Comparison of ENCODE assay signal across 11 cellular contexts in genomic region chr13:30305456-30305855, GRCh38. TPM values are rescaled to one million over a fixed set of nuclear protein-coding genes. Genes with fewer than 3 reads are reported as not detected.
DNase-seq lines count a peak whose midpoint lies in the region; ATAC-seq and TF ChIP-seq lines count a peak whose summit lies in the region.
"Had no signal": no experiment of that assay in that cellular context is flagged by ENCODE, and none has a peak within 500 bp of the region (broad histone marks: within the 10 kb centered on the region; RNA-seq: fewer than 3 reads in every experiment).

No MANE protein-coding gene starts in this region.

- peaks cover 16 to 39% of the 10 kb centered on the region in 2 experiments for H3K4me1 ChIP-seq in SK-N-SH (ENCODE audit: control insufficient read depth in 1 of 2, insufficient read depth in 2 of 2, low read depth in 1 of 2, low read length in 1 of 2)
- peaks cover 26% of the 10 kb centered on the region for H3K4me1 ChIP-seq in RWPE2 (ENCODE audit: insufficient read depth, poor library complexity, severe bottlenecking)
- H3K4me1 ChIP-seq in skeletal muscle satellite cell (ENCODE audit: control insufficient read depth, insufficient read depth, low read length), result peaks cover 61% of the 10 kb centered on the region

- TF ChIP-seq CTCF in SK-N-SH (IDR thresholded peaks at IDR 0.05), result no peak
- no peak for TF ChIP-seq CTCF in RWPE2 (IDR thresholded peaks at IDR 0.05; ENCODE audit: poor library complexity, severe bottlenecking)

- H3K9me2 ChIP-seq in SK-N-SH, result no peaks in the 10 kb centered on the region

- peak overlapping the region; percentile 91 to 99 for H3K4me3 ChIP-seq in SK-N-SH (ENCODE audit: low read depth in 2 of 2, low read length in 1 of 2)
- peak overlapping the region; percentile 93 for H3K4me3 ChIP-seq in RWPE2 (ENCODE audit: severe bottlenecking)
- H3K4me3 ChIP-seq in skeletal muscle satellite cell (ENCODE audit: low read length), result peak overlapping the region; percentile 93

- peak overlapping the region; percentile 96; the same call in 1 of the 2 replicates for H3K9ac ChIP-seq in SK-N-SH
- peak overlapping the region; percentile 95 for H3K9ac ChIP-seq in skeletal muscle satellite cell (ENCODE audit: low read depth, low read length)

- no peaks in the 10 kb centered on the region for H3K27me3 ChIP-seq in SK-N-SH (ENCODE audit: insufficient read depth)
- H3K27me3 ChIP-seq in RWPE2 (ENCODE audit: insufficient read depth, poor library complexity, severe bottlenecking), result no peaks in the 10 kb centered on the region
- H3K27me3 ChIP-seq in skeletal muscle satellite cell (ENCODE audit: control insufficient read depth, insufficient read depth, low read length), result no peaks in the 10 kb centered on the region

- ATAC-seq in SK-N-SH treated with all-trans-retinoic acid at 6 μM for 48 hours (no peak), RWPE2 (ENCODE audit: low read depth) (no peak), GM18519 (IDR thresholded peaks at IDR 0.05; ENCODE audit: low FRiP score, unreplicated experiment) (no peak), GM18867 (IDR thresholded peaks at IDR 0.05; ENCODE audit: unreplicated experiment) (no peak)
- ATAC-seq: left colon, sciatic nerve had no signal

- no peak for TF ChIP-seq POLR2A in erythroblast (IDR thresholded peaks at IDR 0.05; ENCODE audit: low read length)

- POLR2A ChIA-PET in SK-N-SH (lab: Yijun Ruan, JAX), result no interaction called here

- TF ChIP-seq RAD21 in SK-N-SH (IDR thresholded peaks at IDR 0.05; ENCODE audit: low read length), result no peak

- H3K79me2 ChIP-seq in SK-N-SH (ENCODE audit: insufficient read depth), result peaks cover 64% of the 10 kb centered on the region

- H3K9me3 ChIP-seq in SK-N-SH, result no peaks in the 10 kb centered on the region
- H3K9me3 ChIP-seq in RWPE2 (ENCODE audit: severe bottlenecking), result no peaks in the 10 kb centered on the region
- no peaks in the 10 kb centered on the region for H3K9me3 ChIP-seq in skeletal muscle satellite cell (replicated peaks; ENCODE audit: low read length)

- H3K36me3 ChIP-seq in SK-N-SH (replicated peaks in 1 of 2; ENCODE audit: control insufficient read depth in 1 of 2, insufficient read depth in 2 of 2, low read length in 1 of 2) (no peaks in the 10 kb centered on the region), RWPE2 (ENCODE audit: low read depth) (no peaks in the 10 kb centered on the region), skeletal muscle satellite cell (ENCODE audit: insufficient read depth, low read length) (no peaks in the 10 kb centered on the region)

- WGBS in SK-N-SH (ENCODE audit: low lambda C conversion rate), result 91% methylated on average over 1 of the region's 1 CpG

- H3K4me2 ChIP-seq in SK-N-SH (peak overlapping the region; percentile 85), skeletal muscle satellite cell (ENCODE audit: low read length) (peak overlapping the region; percentile 94)

- no peak for TF ChIP-seq EP300 in SK-N-SH (IDR thresholded peaks at IDR 0.05; ENCODE audit: borderline replicate concordance in 1 of 2, low read depth in 1 of 2, low read length in 1 of 2)

- peaks cover 23% of the 10 kb centered on the region for H3F3A ChIP-seq in SK-N-SH (replicated peaks; ENCODE audit: insufficient read depth)

- CTCF ChIA-PET in SK-N-SH (lab: Yijun Ruan, JAX), result interaction anchor here (1.7 kb wide), 1 partner anchor 173 kb away, joined by 8 read pairs; no protein-coding TSS in a partner anchor

- peaks cover 7% of the 10 kb centered on the region for H4K20me1 ChIP-seq in SK-N-SH (ENCODE audit: insufficient read depth)

- H3K27ac ChIP-seq in SK-N-SH (ENCODE audit: low read depth in 2 of 2, low read length in 1 of 2) (peak overlapping the region in 1 of 2 experiments; percentile 8; a peak in 1 of 4 replicates), RWPE2 (ENCODE audit: poor library complexity, severe bottlenecking) (peak overlapping the region; percentile 47)

- no peak for DNase-seq in SK-N-SH
- DNase-seq in RWPE2 (ENCODE audit: low spot score), result no peak
- peak; percentile 13 to 50 for DNase-seq in erythroblast (lab: John Stamatoyannopoulos, UW)
- no peak for DNase-seq in dedifferentiated amniotic fluid mesenchymal stem cell (ENCODE audit: extremely low spot score)
- DNase-seq: left colon, NCI-H524 had no signal

- H2AFZ ChIP-seq in SK-N-SH (ENCODE audit: low read depth), result no peak overlapping the region

TF ChIP-seq in SK-N-SH, 30 proteins besides CTCF, POLR2A, EP300 and RAD21:
- TF ChIP-seq NFIC (IDR thresholded peaks at IDR 0.05; ENCODE audit: borderline replicate concordance) (no peak), SIN3A (IDR thresholded peaks at IDR 0.05; ENCODE audit: borderline replicate concordance, low read depth, low read length) (no peak), MEF2A (IDR thresholded peaks at IDR 0.05; ENCODE audit: borderline replicate concordance, low read depth) (no peak), EZH2phosphoT487 (IDR thresholded peaks at IDR 0.05; ENCODE audit: borderline replicate concordance, low read depth) (no peak), FOXM1 (IDR thresholded peaks at IDR 0.05; ENCODE audit: low read depth) (no peak), MAX (IDR thresholded peaks at IDR 0.05; ENCODE audit: low read depth) (no peak), TEAD4 (IDR thresholded peaks at IDR 0.05; ENCODE audit: borderline replicate concordance, insufficient read depth) (no peak), POLR2AphosphoS5 (IDR thresholded peaks at IDR 0.05; ENCODE audit: low read depth, low read length) (no peak), ELF1 (IDR thresholded peaks at IDR 0.05) (no peak)
- TF ChIP-seq, protein P1, sequence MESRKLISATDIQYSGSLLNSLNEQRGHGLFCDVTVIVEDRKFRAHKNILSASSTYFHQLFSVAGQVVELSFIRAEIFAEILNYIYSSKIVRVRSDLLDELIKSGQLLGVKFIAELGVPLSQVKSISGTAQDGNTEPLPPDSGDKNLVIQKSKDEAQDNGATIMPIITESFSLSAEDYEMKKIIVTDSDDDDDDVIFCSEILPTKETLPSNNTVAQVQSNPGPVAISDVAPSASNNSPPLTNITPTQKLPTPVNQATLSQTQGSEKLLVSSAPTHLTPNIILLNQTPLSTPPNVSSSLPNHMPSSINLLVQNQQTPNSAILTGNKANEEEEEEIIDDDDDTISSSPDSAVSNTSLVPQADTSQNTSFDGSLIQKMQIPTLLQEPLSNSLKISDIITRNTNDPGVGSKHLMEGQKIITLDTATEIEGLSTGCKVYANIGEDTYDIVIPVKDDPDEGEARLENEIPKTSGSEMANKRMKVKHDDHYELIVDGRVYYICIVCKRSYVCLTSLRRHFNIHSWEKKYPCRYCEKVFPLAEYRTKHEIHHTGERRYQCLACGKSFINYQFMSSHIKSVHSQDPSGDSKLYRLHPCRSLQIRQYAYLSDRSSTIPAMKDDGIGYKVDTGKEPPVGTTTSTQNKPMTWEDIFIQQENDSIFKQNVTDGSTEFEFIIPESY (IDR thresholded peaks at IDR 0.05; ENCODE audit: borderline replicate concordance, low read depth), result no peak

TF ChIP-seq in SK-N-SH treated with all-trans-retinoic acid at 6 μM for 48 hours, 23 proteins besides CTCF, POLR2A, EP300 and RAD21 (continues in another document):
- no peak for TF ChIP-seq GLIS3 (CRISPR knock-in tag; IDR thresholded peaks at IDR 0.05)
- no peak for TF ChIP-seq SNAI2 (CRISPR knock-in tag; IDR thresholded peaks at IDR 0.05)
- no peak for TF ChIP-seq ZC3H10 (CRISPR knock-in tag; IDR thresholded peaks at IDR 0.05)
- TF ChIP-seq TOX (CRISPR knock-in tag; IDR thresholded peaks at IDR 0.05; ENCODE audit: borderline replicate concordance), result no peak
- TF ChIP-seq ZFP3 (CRISPR knock-in tag; IDR thresholded peaks at IDR 0.05), result no peak
- no peak for TF ChIP-seq CSRNP3 (CRISPR knock-in tag; IDR thresholded peaks at IDR 0.05)
- TF ChIP-seq, protein P2, sequence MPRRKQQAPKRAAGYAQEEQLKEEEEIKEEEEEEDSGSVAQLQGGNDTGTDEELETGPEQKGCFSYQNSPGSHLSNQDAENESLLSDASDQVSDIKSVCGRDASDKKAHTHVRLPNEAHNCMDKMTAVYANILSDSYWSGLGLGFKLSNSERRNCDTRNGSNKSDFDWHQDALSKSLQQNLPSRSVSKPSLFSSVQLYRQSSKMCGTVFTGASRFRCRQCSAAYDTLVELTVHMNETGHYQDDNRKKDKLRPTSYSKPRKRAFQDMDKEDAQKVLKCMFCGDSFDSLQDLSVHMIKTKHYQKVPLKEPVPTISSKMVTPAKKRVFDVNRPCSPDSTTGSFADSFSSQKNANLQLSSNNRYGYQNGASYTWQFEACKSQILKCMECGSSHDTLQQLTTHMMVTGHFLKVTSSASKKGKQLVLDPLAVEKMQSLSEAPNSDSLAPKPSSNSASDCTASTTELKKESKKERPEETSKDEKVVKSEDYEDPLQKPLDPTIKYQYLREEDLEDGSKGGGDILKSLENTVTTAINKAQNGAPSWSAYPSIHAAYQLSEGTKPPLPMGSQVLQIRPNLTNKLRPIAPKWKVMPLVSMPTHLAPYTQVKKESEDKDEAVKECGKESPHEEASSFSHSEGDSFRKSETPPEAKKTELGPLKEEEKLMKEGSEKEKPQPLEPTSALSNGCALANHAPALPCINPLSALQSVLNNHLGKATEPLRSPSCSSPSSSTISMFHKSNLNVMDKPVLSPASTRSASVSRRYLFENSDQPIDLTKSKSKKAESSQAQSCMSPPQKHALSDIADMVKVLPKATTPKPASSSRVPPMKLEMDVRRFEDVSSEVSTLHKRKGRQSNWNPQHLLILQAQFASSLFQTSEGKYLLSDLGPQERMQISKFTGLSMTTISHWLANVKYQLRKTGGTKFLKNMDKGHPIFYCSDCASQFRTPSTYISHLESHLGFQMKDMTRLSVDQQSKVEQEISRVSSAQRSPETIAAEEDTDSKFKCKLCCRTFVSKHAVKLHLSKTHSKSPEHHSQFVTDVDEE (CRISPR knock-in tag; IDR thresholded peaks at IDR 0.05), result no peak
- TF ChIP-seq TCF4 (CRISPR knock-in tag; IDR thresholded peaks at IDR 0.05; ENCODE audit: borderline replicate concordance), result no peak
- TF ChIP-seq ESRRG (CRISPR knock-in tag; IDR thresholded peaks at IDR 0.05), result no peak
- TF ChIP-seq ZNF8 (CRISPR knock-in tag; IDR thresholded peaks at IDR 0.05), result no peak

RNA-seq across cellular contexts. Expression of gene KATNAL1, which starts 1.9 kb away (rescaled TPM):
- polyA plus RNA-seq in SK-N-SH (2012; rRNA removed), result 5.1 and 6.1 TPM in 2 replicates
- 7.2 and 8.1 TPM in 2 replicates for polyA plus RNA-seq in SK-N-SH (2012; cell fraction: cytosol; rRNA removed)
- polyA plus RNA-seq in SK-N-SH (2012; cell fraction: nucleus; rRNA removed), result 3.0 and 6.2 TPM in 2 replicates
- total RNA-seq in skeletal muscle satellite cell (2012; rRNA removed), result 14.2 and 16.0 TPM in 2 replicates

Comparison
In these comparisons a context has a peak if more than half of its experiments do, and no peak if none do; other contexts are left out.
1. DNase-seq: peak in erythroblast (2 of 2); none in SK-N-SH (single experiment), RWPE2 (single experiment) and dedifferentiated amniotic fluid mesenchymal stem cell (single experiment).
2. Peak in every context shown above with its lines, with median percentiles within 50 percentile points of each other: H3K4me3 ChIP-seq.